Comparison of ENCODE assay signal across 1 cellular context in genomic region chr14:54902143-54902520, GRCh38.
TF ChIP-seq lines count a peak whose summit lies in the region.

No MANE protein-coding gene starts in this region.

TF ChIP-seq in HepG2, 621 proteins besides CTCF, POLR2A, EP300 and RAD21 (continued from another document and continues in another):
- TF ChIP-seq PATZ1 (CRISPR knock-in tag; IDR thresholded peaks at IDR 0.05) (peak; percentile 43), EHMT2 (IDR thresholded peaks at IDR 0.05; ENCODE audit: borderline replicate concordance, low read depth, low read length) (no peak), FOSL2 (CRISPR knock-in tag; IDR thresholded peaks at IDR 0.05) (0 out of 2 replicates have a peak, but pooled peaks have one; percentile 3), KLF16 (CRISPR knock-in tag; IDR thresholded peaks at IDR 0.05) (0 out of 4 replicates have a peak, but pooled peaks of 1 of the 2 experiments have one; percentile 58), NCOA1 (CRISPR knock-in tag; IDR thresholded peaks at IDR 0.05) (peak; percentile 50; the same call in 1 of the 2 replicates), ZNF713 (CRISPR knock-in tag; IDR thresholded peaks at IDR 0.05) (no peak), TARDBP (CRISPR knock-in tag; IDR thresholded peaks at IDR 0.05) (peak; percentile 17; the same call in 1 of the 2 replicates), MYPOP (CRISPR knock-in tag; IDR thresholded peaks at IDR 0.05) (peak; percentile 83), YY1 (IDR thresholded peaks at IDR 0.05; ENCODE audit: insufficient read depth, insufficient replicate concordance, low read depth, low read length) (peak; percentile 23), CCDC6 (CRISPR knock-in tag; IDR thresholded peaks at IDR 0.05) (peak; percentile 80; the same call in 1 of the 2 replicates), ZNF407 (CRISPR knock-in tag; IDR thresholded peaks at IDR 0.05; ENCODE audit: not compliant biosample characterization) (no peak), STAG1 (CRISPR knock-in tag; IDR thresholded peaks at IDR 0.05) (0 out of 2 replicates have a peak, but pooled peaks have one; percentile 11), ZNF281 (CRISPR knock-in tag; IDR thresholded peaks at IDR 0.05; ENCODE audit: borderline replicate concordance) (peak; percentile 23; the same call in 1 of the 2 replicates), HNRNPLL (IDR thresholded peaks at IDR 0.05; ENCODE audit: low read depth, low read length, poor library complexity, severe bottlenecking) (peak; percentile 95), ZNF784 (CRISPR knock-in tag; IDR thresholded peaks at IDR 0.05; ENCODE audit: borderline replicate concordance) (peak; percentile 14; the same call in 1 of the 2 replicates), NFYC (CRISPR knock-in tag; IDR thresholded peaks at IDR 0.05) (no peak), MAZ (IDR thresholded peaks at IDR 0.05; ENCODE audit: borderline replicate concordance, low read depth, low read length) (0 out of 2 replicates have a peak, but pooled peaks have one; percentile 36), MAZ (CRISPR knock-in tag; IDR thresholded peaks at IDR 0.05; ENCODE audit: low read depth) (no peak; the same call in 1 of the 2 replicates), RFXAP (CRISPR knock-in tag; IDR thresholded peaks at IDR 0.05; ENCODE audit: borderline replicate concordance) (0 out of 2 replicates have a peak, but pooled peaks have one; percentile 19), HNF1B (CRISPR knock-in tag; IDR thresholded peaks at IDR 0.05) (0 out of 2 replicates have a peak, but pooled peaks have one; percentile 38), RXRB (CRISPR knock-in tag; IDR thresholded peaks at IDR 0.05; ENCODE audit: borderline replicate concordance) (0 out of 2 replicates have a peak, but pooled peaks have one; percentile 14), ETS1 (CRISPR knock-in tag; IDR thresholded peaks at IDR 0.05) (0 out of 2 replicates have a peak, but pooled peaks have one; percentile 45), MXI1 (IDR thresholded peaks at IDR 0.05; ENCODE audit: borderline replicate concordance, low read depth, low read length) (0 out of 3 replicates have a peak, but pooled peaks have one; percentile 18), ELF3 (CRISPR knock-in tag; IDR thresholded peaks at IDR 0.05) (peak; percentile 85), KLF9 (CRISPR knock-in tag; IDR thresholded peaks at IDR 0.05; ENCODE audit: low read depth) (peak; percentile 34; the same call in 1 of the 2 replicates), CENPT (CRISPR knock-in tag; IDR thresholded peaks at IDR 0.05; ENCODE audit: low read depth) (no peak), ZXDC (CRISPR knock-in tag; IDR thresholded peaks at IDR 0.05) (0 out of 2 replicates have a peak, but pooled peaks have one; percentile 2), HNRNPL (IDR thresholded peaks at IDR 0.05; ENCODE audit: low read depth, low read length) (0 out of 2 replicates have a peak, but pooled peaks have one; percentile 17), ZBTB7B (CRISPR knock-in tag; IDR thresholded peaks at IDR 0.05) (peak; percentile 66), ERF (CRISPR knock-in tag; IDR thresholded peaks at IDR 0.05) (peak; percentile 29), TFAP4 (IDR thresholded peaks at IDR 0.05; ENCODE audit: borderline replicate concordance, low read depth) (0 out of 2 replicates have a peak, but pooled peaks have one; percentile 22), PAF1 (CRISPR knock-in tag; IDR thresholded peaks at IDR 0.05) (no peak)
